In genomic region chr10:59971915-59972314, GRCh38 we compare ENCODE assay signal across 12 cellular contexts.
DNase-seq lines count a peak whose midpoint lies in the region; ATAC-seq, FAIRE-seq and TF ChIP-seq lines count a peak whose summit lies in the region.
"Had no signal": no experiment of that assay in that cellular context is flagged by ENCODE, and none has a peak within 500 bp of the region (broad histone marks: within the 10 kb centered on the region; RNA-seq: fewer than 3 reads in every experiment).

No MANE protein-coding gene starts in this region.

- H3K4me2 ChIP-seq in mammary epithelial cell (ENCODE audit: insufficient read depth, low read depth, low read length) (peak overlapping the region; percentile 6), keratinocyte (ENCODE audit: control insufficient read depth, extremely low read depth, insufficient read depth, low read depth, low read length) (no peak overlapping the region), MM.1S (ENCODE audit: low read depth, low read length) (no peak overlapping the region)

- TF ChIP-seq CTCF in mammary epithelial cell (conservative IDR thresholded peaks at IDR 0.05 in 1 of 2, IDR thresholded peaks at IDR 0.05 in 1 of 2; ENCODE audit: extremely low read depth in 1 of 2, insufficient read depth in 1 of 2, low read depth in 1 of 2, low read length in 2 of 2) (no peak), keratinocyte (optimal IDR thresholded peaks at IDR 0.05 in 1 of 3, IDR thresholded peaks at IDR 0.05 in 1 of 3, conservative IDR thresholded peaks at IDR 0.05 in 1 of 3; ENCODE audit: extremely low read depth in 1 of 3, insufficient read depth in 2 of 3, low read length in 3 of 3) (no peak), MM.1S (IDR thresholded peaks at IDR 0.05; ENCODE audit: low read length) (no peak)

- dilution Hi-C loops in mammary epithelial cell (cut with HindIII; ENCODE audit: low sequenced_read_pairs) = no loop called here
- dilution Hi-C loops in keratinocyte (cut with MboI; ENCODE audit: extremely low pct_ligation_motif_present, low sequenced_read_pairs) = no loop called here

- H3K9me1 ChIP-seq in keratinocyte (ENCODE audit: control insufficient read depth, extremely low read depth, insufficient read depth, low read length) = peaks cover 2% of the 10 kb centered on the region

- 7% methylated on average over 1 of the region's 1 CpG for WGBS in mammary epithelial cell (ENCODE audit: low coverage, missing lambda C conversion rate)

- H3K36me3 ChIP-seq in mammary epithelial cell (ENCODE audit: insufficient read depth, low read length) (no peaks in the 10 kb centered on the region), keratinocyte (ENCODE audit: control insufficient read depth in 2 of 2, extremely low read depth in 1 of 2, insufficient read depth in 2 of 2, low read length in 2 of 2) (no peaks in the 10 kb centered on the region), MM.1S (replicated peaks; ENCODE audit: insufficient read depth, low read length) (no peaks in the 10 kb centered on the region)

- peaks cover 10% of the 10 kb centered on the region for H3K4me1 ChIP-seq in mammary epithelial cell (ENCODE audit: insufficient read depth, low read length)
- H3K4me1 ChIP-seq in keratinocyte (ENCODE audit: control insufficient read depth, extremely low read depth, insufficient read depth, low read length) = peaks cover 13% of the 10 kb centered on the region
- H3K4me1 ChIP-seq in MM.1S (ENCODE audit: low read length) = no peaks in the 10 kb centered on the region

- H4K20me1 ChIP-seq in mammary epithelial cell (ENCODE audit: insufficient read depth, low read length) (no peaks in the 10 kb centered on the region), keratinocyte (ENCODE audit: control insufficient read depth, extremely low read depth, insufficient read depth, low read length) (no peaks in the 10 kb centered on the region), MM.1S (ENCODE audit: insufficient read depth, low read length) (no peaks in the 10 kb centered on the region)

- no peak for TF ChIP-seq EP300 in Ishikawa (IDR thresholded peaks at IDR 0.05; ENCODE audit: borderline replicate concordance)

- H3K9me3 ChIP-seq in mammary epithelial cell (replicated peaks; ENCODE audit: insufficient read depth, low read length) = no peaks in the 10 kb centered on the region
- no peaks in the 10 kb centered on the region for H3K9me3 ChIP-seq in keratinocyte (ENCODE audit: control insufficient read depth, low read depth, low read length)
- no peaks in the 10 kb centered on the region for H3K9me3 ChIP-seq in MM.1S (replicated peaks; ENCODE audit: insufficient read depth, low read length)

- DNase-seq in mammary epithelial cell (peak; percentile 43), keratinocyte (ENCODE audit: low read depth, low spot score) (no peak), skeletal muscle cell (ENCODE audit: low read depth) (peak; percentile 5), MM.1S (no peak), dedifferentiated amniotic fluid mesenchymal stem cell (ENCODE audit: extremely low spot score) (no peak), NCI-H1092 (lab: John Stamatoyannopoulos, UW) (no peak)
- DNase-seq: aorta, DMS79 treated with DMSO at 0.1 percent for 48 hours, NCI-H774, T-helper 17 cell had no signal

- intact Hi-C loops in mammary epithelial cell (cut with micrococcal nuclease) = no loop called here

- no TSS peak for BruUV-seq in mammary epithelial cell (replicated peaks; lab: Mats Ljungman, UMichigan)

- H3F3A ChIP-seq in MM.1S (ENCODE audit: insufficient read depth, low read length) = no peaks in the 10 kb centered on the region

- ATAC-seq in HG03045 (IDR thresholded peaks at IDR 0.05; ENCODE audit: unreplicated experiment) = no peak
- ATAC-seq: T-helper 17 cell had no signal

- TF ChIP-seq RAD21 in Ishikawa (IDR thresholded peaks at IDR 0.05; ENCODE audit: low read depth) = no peak

- H3K9me2 ChIP-seq in MM.1S (replicated peaks; ENCODE audit: insufficient read depth, low read length) = no peaks in the 10 kb centered on the region

- in situ Hi-C loops in mammary epithelial cell (cut with MboI; ENCODE audit: low sequenced_read_pairs in 2 of 2) = no loop called here

- no peak overlapping the region for H3K4me3 ChIP-seq in mammary epithelial cell (replicated peaks in 1 of 3; ENCODE audit: insufficient read depth in 1 of 3, low read depth in 2 of 3, low read length in 3 of 3)
- no peak overlapping the region for H3K4me3 ChIP-seq in keratinocyte (ENCODE audit: control insufficient read depth in 2 of 3, extremely low read depth in 1 of 3, insufficient read depth in 2 of 3, low read depth in 1 of 3, low read length in 3 of 3)
- H3K4me3 ChIP-seq in skeletal muscle cell (ENCODE audit: low read depth, low read length) = no peak overlapping the region
- no peak overlapping the region for H3K4me3 ChIP-seq in MM.1S (ENCODE audit: low read length)

- H3K79me2 ChIP-seq in mammary epithelial cell (ENCODE audit: insufficient read depth, low read length) = no peaks in the 10 kb centered on the region
- no peaks in the 10 kb centered on the region for H3K79me2 ChIP-seq in keratinocyte (ENCODE audit: control insufficient read depth, insufficient read depth, low read length)
- H3K79me2 ChIP-seq in MM.1S (ENCODE audit: low read length) = no peaks in the 10 kb centered on the region

- CTCF ChIA-PET in mammary epithelial cell (lab: Charles Lee; ENCODE audit: low non-redundant PET) = no interaction called here

- H3K9ac ChIP-seq in mammary epithelial cell (ENCODE audit: insufficient read depth, low read length) (no peak overlapping the region), keratinocyte (ENCODE audit: control insufficient read depth, extremely low read depth, insufficient read depth, low read length) (no peak overlapping the region), MM.1S (ENCODE audit: low read length) (no peak overlapping the region)

- no peak for FAIRE-seq in keratinocyte (lab: Jason Lieb, UNC)

- H2AFZ ChIP-seq in mammary epithelial cell (ENCODE audit: low read depth, low read length) (peak overlapping the region; percentile 56), keratinocyte (ENCODE audit: control insufficient read depth, low read length) (peak overlapping the region; percentile 46), MM.1S (ENCODE audit: low read length) (no peak overlapping the region)

- H3K27ac ChIP-seq in mammary epithelial cell (ENCODE audit: insufficient read depth, low read depth, low read length) (no peak overlapping the region), keratinocyte (ENCODE audit: control insufficient read depth, insufficient read depth, low read length) (no peak overlapping the region), MM.1S (ENCODE audit: low read length) (no peak overlapping the region)

- no peaks in the 10 kb centered on the region for H3K27me3 ChIP-seq in mammary epithelial cell (ENCODE audit: insufficient read depth, low read length)
- no peaks in the 10 kb centered on the region for H3K27me3 ChIP-seq in keratinocyte (ENCODE audit: control insufficient read depth, extremely low read depth, insufficient read depth, low read length)
- H3K27me3 ChIP-seq in MM.1S (replicated peaks; ENCODE audit: insufficient read depth, low read length) = no peaks in the 10 kb centered on the region

TF ChIP-seq in Ishikawa, 13 proteins besides CTCF, POLR2A, EP300 and RAD21:
- peak; percentile 6; the same call in 1 of the 2 replicates for TF ChIP-seq USF1 (IDR thresholded peaks at IDR 0.05)
- no peak for TF ChIP-seq REST (IDR thresholded peaks at IDR 0.05; ENCODE audit: low read depth)
- peak; percentile 83 for TF ChIP-seq TEAD4 (IDR thresholded peaks at IDR 0.05)
- TF ChIP-seq TAF1 (IDR thresholded peaks at IDR 0.05; ENCODE audit: low read depth) = no peak

Comparison
In these comparisons a context has a peak if more than half of its experiments do, and no peak if none do; other contexts are left out.
1. DNase-seq: peak in mammary epithelial cell (single experiment) and skeletal muscle cell (single experiment); none in keratinocyte (single experiment), MM.1S (single experiment), dedifferentiated amniotic fluid mesenchymal stem cell (single experiment) and NCI-H1092 (single experiment).